In genomic region chr2:217366996-217367395, GRCh38 we compare ENCODE assay signal across 20 cellular contexts.
DNase-seq lines count a peak whose midpoint lies in the region; ATAC-seq and TF ChIP-seq lines count a peak whose summit lies in the region.
"Had no signal": no experiment of that assay in that cellular context is flagged by ENCODE, and none has a peak within 500 bp of the region (broad histone marks: within the 10 kb centered on the region; RNA-seq: fewer than 3 reads in every experiment).

No MANE protein-coding gene starts in this region.

- no peaks in the 10 kb centered on the region for H3K36me3 Mint-ChIP-seq in activated CD8-positive, alpha-beta T cell treated with anti-CD3 and anti-CD28 coated beads for 36 hours (ENCODE audit: low read depth)

- 45% methylated on average over 3 of the region's 3 CpGs for WGBS in hepatocyte (ENCODE audit: low lambda C conversion rate, missing lambda C conversion rate)

- H3K36me3 ChIP-seq in hepatocyte (replicated peaks; ENCODE audit: insufficient read depth, low read depth) = no peaks in the 10 kb centered on the region
- H3K36me3 ChIP-seq: SJCRH30, tibial nerve had no signal

- H3K79me2 ChIP-seq in hepatocyte = no peaks in the 10 kb centered on the region

- no peak overlapping the region for H3K4me3 Mint-ChIP-seq in activated CD8-positive, alpha-beta T cell treated with anti-CD3 and anti-CD28 coated beads for 36 hours
- H3K4me3 Mint-ChIP-seq: activated CD4-positive, alpha-beta T cell treated with anti-CD3 and anti-CD28 coated beads, Interleukin-2, amount 10 ng/mL, durations not matched to agents 7 days and 5 days; activated naive CD4-positive, alpha-beta T cell treated with anti-CD3 and anti-CD28 coated beads, Interleukin-2, amount 50 U/mL, for 24 hours; stimulated activated naive CD8-positive, alpha-beta T cell treated with anti-CD3 and anti-CD28 coated beads, Interleukin-15, amount 100 ng/mL, for 72 hours; T-helper 1 cell treated with Interleukin-12 subunit alpha and Interleukin-12 subunit beta and Interleukin-4 antibody, amounts not matched to agents 30 μg/mL and 1 μg/mL, for 36 hours had no signal

- intact Hi-C loops in activated CD8-positive, alpha-beta T cell treated with anti-CD3 and anti-CD28 coated beads for 36 hours (cut with micrococcal nuclease) = no loop called here

- no peak overlapping the region for H3K4me3 ChIP-seq in hepatocyte
- H3K4me3 ChIP-seq: lung, SJCRH30, tibial nerve had no signal

- CTCF ChIA-PET in activated CD8-positive, alpha-beta T cell treated with anti-CD3 and anti-CD28 coated beads for 36 hours (lab: Charles Lee) = interaction anchor here (1.3 kb wide), 1 partner anchor 346 kb away, joined by 3 read pairs; no protein-coding TSS in a partner anchor

- H4K20me1 ChIP-seq in hepatocyte (ENCODE audit: insufficient read depth, poor library complexity, severe bottlenecking) = no peaks in the 10 kb centered on the region

- no peaks in the 10 kb centered on the region for H3K9me3 ChIP-seq in hepatocyte (ENCODE audit: low read depth)
- H3K9me3 ChIP-seq: tibial nerve had no signal

- H3K27ac ChIP-seq in hepatocyte = peak overlapping the region; percentile 33
- H3K27ac ChIP-seq: SJCRH30, tibial nerve had no signal

- H3K27ac Mint-ChIP-seq in activated CD8-positive, alpha-beta T cell treated with anti-CD3 and anti-CD28 coated beads for 36 hours = no peak overlapping the region
- H3K27ac Mint-ChIP-seq: activated CD4-positive, alpha-beta T cell treated with anti-CD3 and anti-CD28 coated beads, Interleukin-2, amount 10 ng/mL, durations not matched to agents 7 days and 5 days; activated naive CD4-positive, alpha-beta T cell treated with anti-CD3 and anti-CD28 coated beads, Interleukin-2, amount 50 U/mL, for 24 hours; stimulated activated naive CD8-positive, alpha-beta T cell treated with anti-CD3 and anti-CD28 coated beads, Interleukin-15, amount 100 ng/mL, for 72 hours; T-helper 1 cell treated with Interleukin-12 subunit alpha and Interleukin-12 subunit beta and Interleukin-4 antibody, amounts not matched to agents 30 μg/mL and 1 μg/mL, for 36 hours had no signal

- no peak for TF ChIP-seq CTCF in hepatocyte (IDR thresholded peaks at IDR 0.05; ENCODE audit: poor library complexity)
- TF ChIP-seq CTCF in activated CD8-positive, alpha-beta T cell treated with anti-CD3 and anti-CD28 coated beads for 36 hours (IDR thresholded peaks at IDR 0.05) = no peak

- ATAC-seq in SK-N-SH treated with all-trans-retinoic acid at 6 μM for 48 hours (peak; percentile 28; the same call in 2 of the 3 replicates), HG02798 (IDR thresholded peaks at IDR 0.05; ENCODE audit: poor library complexity, unreplicated experiment) (no peak)
- no peak for ATAC-seq in activated CD8-positive, alpha-beta T cell treated with anti-CD3 and anti-CD28 coated beads for 36 hours
- ATAC-seq: stimulated activated naive CD8-positive, alpha-beta T cell treated with anti-CD3 and anti-CD28 coated beads, Interleukin-15, amount 100 ng/mL, for 72 hours had no signal

- no peaks in the 10 kb centered on the region for H3K9me2 ChIP-seq in hepatocyte (replicated peaks; ENCODE audit: insufficient read depth)

- DNase-seq in A172 (ENCODE audit: low spot score) = peak; percentile 55
- DNase-seq in M059J (ENCODE audit: low read depth) = peak; percentile 83
- DNase-seq in hepatocyte (ENCODE audit: low spot score) = no peak
- DNase-seq in activated CD8-positive, alpha-beta T cell treated with anti-CD3 and anti-CD28 coated beads for 36 hours = no peak
- DNase-seq in HT-29 (ENCODE audit: low spot score) = no peak
- no peak for DNase-seq in cortex of kidney (lab: John Stamatoyannopoulos, UW)
- DNase-seq: activated CD4-positive, alpha-beta T cell treated with anti-CD3 and anti-CD28 coated beads, Interleukin-2, amount 10 ng/mL, durations not matched to agents 7 days and 5 days; anterior cingulate cortex; DMS79; erythroblast; NCI-H2171; NCI-H526 treated with DMSO at 0.1 percent for 48 hours; SJCRH30; stimulated activated naive CD8-positive, alpha-beta T cell treated with anti-CD3 and anti-CD28 coated beads, Interleukin-15, amount 100 ng/mL, for 72 hours had no signal

- no peaks in the 10 kb centered on the region for H3K4me1 Mint-ChIP-seq in activated CD8-positive, alpha-beta T cell treated with anti-CD3 and anti-CD28 coated beads for 36 hours (ENCODE audit: low read depth)
- H3K4me1 Mint-ChIP-seq: activated CD4-positive, alpha-beta T cell treated with anti-CD3 and anti-CD28 coated beads, Interleukin-2, amount 10 ng/mL, durations not matched to agents 7 days and 5 days; activated naive CD4-positive, alpha-beta T cell treated with anti-CD3 and anti-CD28 coated beads, Interleukin-2, amount 50 U/mL, for 24 hours; stimulated activated naive CD8-positive, alpha-beta T cell treated with anti-CD3 and anti-CD28 coated beads, Interleukin-15, amount 100 ng/mL, for 72 hours had no signal

- peaks cover 21% of the 10 kb centered on the region for H3K4me1 ChIP-seq in hepatocyte (ENCODE audit: insufficient read depth)

- H3K9me3 Mint-ChIP-seq in activated CD8-positive, alpha-beta T cell treated with anti-CD3 and anti-CD28 coated beads for 36 hours = no peaks in the 10 kb centered on the region
- H3K9me3 Mint-ChIP-seq: activated CD4-positive, alpha-beta T cell treated with anti-CD3 and anti-CD28 coated beads, Interleukin-2, amount 10 ng/mL, durations not matched to agents 7 days and 5 days; activated naive CD4-positive, alpha-beta T cell treated with anti-CD3 and anti-CD28 coated beads, Interleukin-2, amount 50 U/mL, for 24 hours; stimulated activated naive CD8-positive, alpha-beta T cell treated with anti-CD3 and anti-CD28 coated beads, Interleukin-15, amount 100 ng/mL, for 72 hours; T-helper 1 cell treated with Interleukin-12 subunit alpha and Interleukin-12 subunit beta and Interleukin-4 antibody, amounts not matched to agents 30 μg/mL and 1 μg/mL, for 36 hours had no signal

- H3K4me2 ChIP-seq in hepatocyte = no peak overlapping the region

- no peak overlapping the region for H2AFZ ChIP-seq in hepatocyte

- no peaks in the 10 kb centered on the region for H3K27me3 ChIP-seq in hepatocyte
- H3K27me3 ChIP-seq: SJCRH30, tibial nerve had no signal

- POLR2A ChIA-PET in activated CD8-positive, alpha-beta T cell treated with anti-CD3 and anti-CD28 coated beads for 36 hours (lab: Charles Lee) = no interaction called here

- no peaks in the 10 kb centered on the region for H3K27me3 Mint-ChIP-seq in activated CD8-positive, alpha-beta T cell treated with anti-CD3 and anti-CD28 coated beads for 36 hours
- H3K27me3 Mint-ChIP-seq: activated naive CD4-positive, alpha-beta T cell treated with anti-CD3 and anti-CD28 coated beads, Interleukin-2, amount 50 U/mL, for 24 hours; stimulated activated naive CD8-positive, alpha-beta T cell treated with anti-CD3 and anti-CD28 coated beads, Interleukin-15, amount 100 ng/mL, for 72 hours had no signal

TF ChIP-seq in SK-N-SH treated with all-trans-retinoic acid at 6 μM for 48 hours, 23 proteins besides CTCF, POLR2A, EP300 and RAD21 (continues in another document):
- no peak for TF ChIP-seq ARNTL (CRISPR knock-in tag; IDR thresholded peaks at IDR 0.05; ENCODE audit: borderline replicate concordance, low read depth)
- TF ChIP-seq CSRNP3 (CRISPR knock-in tag; IDR thresholded peaks at IDR 0.05) = no peak
- no peak for TF ChIP-seq TSHZ2 (CRISPR knock-in tag; IDR thresholded peaks at IDR 0.05)
- no peak for TF ChIP-seq ZFP30 (CRISPR knock-in tag; IDR thresholded peaks at IDR 0.05)
- no peak for TF ChIP-seq BACH2 (CRISPR knock-in tag; IDR thresholded peaks at IDR 0.05; ENCODE audit: borderline replicate concordance)
- TF ChIP-seq TOX (CRISPR knock-in tag; IDR thresholded peaks at IDR 0.05; ENCODE audit: borderline replicate concordance) = no peak
- no peak for TF ChIP-seq RARB (CRISPR knock-in tag; IDR thresholded peaks at IDR 0.05)

Comparison
In these comparisons a context has a peak if more than half of its experiments do, and no peak if none do; other contexts are left out.
1. DNase-seq: peak in A172 (single experiment) and M059J (single experiment); none in hepatocyte (single experiment), activated CD8-positive, alpha-beta T cell treated with anti-CD3 and anti-CD28 coated beads for 36 hours (single experiment), HT-29 (single experiment) and cortex of kidney (single experiment).